29 cellular contexts compared by ENCODE assay signal in genomic region chr13:108283110-108283509, GRCh38. TPM values are rescaled to one million over a fixed set of nuclear protein-coding genes. Genes with fewer than 3 reads are reported as not detected.
A peak's percentile ranks its signal among the peaks of the same experiment; 100 is the strongest.
DNase-seq lines count a peak whose midpoint lies in the region; ATAC-seq and TF ChIP-seq lines count a peak whose summit lies in the region.
"Had no signal": no experiment of that assay in that cellular context is flagged by ENCODE, and none has a peak within 500 bp of the region (broad histone marks: within the 10 kb centered on the region; RNA-seq: fewer than 3 reads in every experiment).

No MANE protein-coding gene starts in this region.

- no peaks in the 10 kb centered on the region for H3K36me3 Mint-ChIP-seq in activated CD4-positive, alpha-beta memory T cell treated with anti-CD3 and anti-CD28 coated beads for 36 hours
- H3K36me3 Mint-ChIP-seq: natural killer cell treated with Interleukin-12 subunit alpha and Interleukin-12 subunit beta and Interleukin-15 and Interleukin-18, amount 100 ng/mL, for 72 hours had no signal

- no peak overlapping the region for H3K27ac Mint-ChIP-seq in activated CD4-positive, alpha-beta memory T cell treated with anti-CD3 and anti-CD28 coated beads for 36 hours
- H3K27ac Mint-ChIP-seq: activated naive CD4-positive, alpha-beta T cell treated with anti-CD3 and anti-CD28 coated beads, Interleukin-2, amount 10 ng/mL, durations not matched to agents 7 days and 5 days; activated T-helper 17 cell treated with anti-CD3 and anti-CD28 coated beads, Interleukin-2, amount 50 U/mL, for 72 hours; natural killer cell treated with Interleukin-12 subunit alpha and Interleukin-12 subunit beta and Interleukin-15 and Interleukin-18, amount 100 ng/mL, for 72 hours; T-cell had no signal

- CTCF ChIA-PET in activated CD4-positive, alpha-beta memory T cell treated with anti-CD3 and anti-CD28 coated beads for 36 hours (lab: Charles Lee), result no interaction called here

- H3K4me1 ChIP-seq in heart left ventricle (peaks cover 0 to 5% (median 0%) of the 10 kb centered on the region in 12 donors), lower lobe of right lung (no peaks in the 10 kb centered on the region)
- H3K4me1 ChIP-seq: breast epithelium, colonic mucosa, foreskin keratinocyte had no signal

- intact Hi-C loops in left ventricle myocardium superior (cut with micrococcal nuclease), result no loop called here
- intact Hi-C loops in heart left ventricle (cut with DNase I), result no loop called here
- intact Hi-C loops in lower lobe of right lung (cut with DNase I), result no loop called here
- intact Hi-C loops in activated CD4-positive, alpha-beta memory T cell treated with anti-CD3 and anti-CD28 coated beads for 36 hours (cut with micrococcal nuclease), result no loop called here

- WGBS in heart left ventricle, 4 donors, result 53 to 73% (median 66%) methylated on average over 3 of the region's 3 CpGs

- no peak for TF ChIP-seq CTCF in heart left ventricle (IDR thresholded peaks at IDR 0.05)
- no peak for TF ChIP-seq CTCF in fibroblast of the aortic adventitia (IDR thresholded peaks at IDR 0.05; ENCODE audit: insufficient read depth, low read length)
- no peak for TF ChIP-seq CTCF in lower lobe of right lung (IDR thresholded peaks at IDR 0.05)

- H3K27me3 ChIP-seq in heart left ventricle (no peaks in the 10 kb centered on the region), lower lobe of right lung (ENCODE audit: low read depth) (no peaks in the 10 kb centered on the region)
- H3K27me3 ChIP-seq: breast epithelium, colonic mucosa, foreskin keratinocyte had no signal

- no peaks in the 10 kb centered on the region for H3K4me1 Mint-ChIP-seq in activated CD4-positive, alpha-beta memory T cell treated with anti-CD3 and anti-CD28 coated beads for 36 hours (ENCODE audit: low read depth)
- H3K4me1 Mint-ChIP-seq: activated T-helper 17 cell treated with anti-CD3 and anti-CD28 coated beads, Interleukin-2, amount 50 U/mL, for 72 hours; T-cell had no signal

- no peak overlapping the region for H3K9ac ChIP-seq in SK-N-MC (ENCODE audit: insufficient read length)

- no peak overlapping the region for H3K4me3 Mint-ChIP-seq in activated CD4-positive, alpha-beta memory T cell treated with anti-CD3 and anti-CD28 coated beads for 36 hours
- H3K4me3 Mint-ChIP-seq: activated naive CD4-positive, alpha-beta T cell treated with anti-CD3 and anti-CD28 coated beads, Interleukin-2, amount 10 ng/mL, durations not matched to agents 7 days and 5 days; activated T-helper 17 cell treated with anti-CD3 and anti-CD28 coated beads, Interleukin-2, amount 50 U/mL, for 72 hours; natural killer cell treated with Interleukin-12 subunit alpha and Interleukin-12 subunit beta and Interleukin-15 and Interleukin-18, amount 100 ng/mL, for 72 hours; T-cell had no signal

- H3K36me3 ChIP-seq in heart left ventricle (peaks cover 0 to 7% (median 0%) of the 10 kb centered on the region in 9 donors), SK-N-MC (ENCODE audit: insufficient read depth, low read length) (no peaks in the 10 kb centered on the region), lower lobe of right lung (no peaks in the 10 kb centered on the region)
- H3K36me3 ChIP-seq: breast epithelium, colonic mucosa, thoracic aorta, WERI-Rb-1 had no signal

- H3K27ac ChIP-seq in heart left ventricle (no peak overlapping the region), SK-N-MC (peak overlapping the region; percentile 58), lower lobe of right lung (no peak overlapping the region)
- H3K27ac ChIP-seq: breast epithelium, colonic mucosa, foreskin keratinocyte, thoracic aorta, WERI-Rb-1 had no signal

- DNase-seq in left ventricle myocardium superior (no peak), heart left ventricle (no peak), SK-N-MC (ENCODE audit: low read depth, low spot score) (peak; percentile 66), fibroblast of the aortic adventitia (ENCODE audit: low read depth) (peak; percentile 41), lower lobe of right lung (no peak), epidermal melanocyte (ENCODE audit: insufficient read length, low spot score) (no peak)
- DNase-seq in activated CD4-positive, alpha-beta memory T cell treated with anti-CD3 and anti-CD28 coated beads for 36 hours, result no peak
- DNase-seq: ACHN; activated CD4-positive, alpha-beta T cell treated with anti-CD3 and anti-CD28 coated beads for 4 hours; activated naive CD4-positive, alpha-beta T cell treated with anti-CD3 and anti-CD28 coated beads, Interleukin-2, amount 10 ng/mL, durations not matched to agents 7 days and 5 days; amygdala; colonic mucosa; DMS153; effector CD4-positive, alpha-beta T cell; foreskin keratinocyte; mucosa of descending colon; NCI-H146; NCI-H446 treated with DMSO at 0.1 percent for 48 hours; NCI-H774; RPMI8226; stimulated activated CD4-positive, alpha-beta T cell treated with anti-CD3 and anti-CD28 coated beads, Interleukin-1b, Interleukin-23, amount 100 ng/mL, for 48 hours; stimulated activated naive CD8-positive, alpha-beta T cell treated with anti-CD3 and anti-CD28 coated beads, Interleukin-15, Interleukin-2, amounts not matched to agents 100 U/mL and 50 U/mL, for 24 hours; T-cell; WERI-Rb-1 had no signal

- H3K9me3 ChIP-seq in heart left ventricle (no peaks in the 10 kb centered on the region), SK-N-MC (ENCODE audit: low read depth, low read length) (no peaks in the 10 kb centered on the region), lower lobe of right lung (no peaks in the 10 kb centered on the region)
- H3K9me3 ChIP-seq: breast epithelium, colonic mucosa, mucosa of descending colon, thoracic aorta had no signal

- H3K27me3 Mint-ChIP-seq in activated CD4-positive, alpha-beta memory T cell treated with anti-CD3 and anti-CD28 coated beads for 36 hours, result no peaks in the 10 kb centered on the region
- H3K27me3 Mint-ChIP-seq: activated naive CD4-positive, alpha-beta T cell treated with anti-CD3 and anti-CD28 coated beads, Interleukin-2, amount 10 ng/mL, durations not matched to agents 7 days and 5 days; activated T-helper 17 cell treated with anti-CD3 and anti-CD28 coated beads, Interleukin-2, amount 50 U/mL, for 72 hours; natural killer cell treated with Interleukin-12 subunit alpha and Interleukin-12 subunit beta and Interleukin-15 and Interleukin-18, amount 100 ng/mL, for 72 hours; T-cell had no signal

- ATAC-seq in left ventricle myocardium superior, result peak; percentile 53
- ATAC-seq in heart left ventricle, result no peak
- no peak for ATAC-seq in lower lobe of right lung
- ATAC-seq: activated T-helper 17 cell treated with anti-CD3 and anti-CD28 coated beads, Interleukin-2, amount 50 U/mL, for 72 hours; foreskin keratinocyte; GM12878; mucosa of descending colon; natural killer cell treated with Interleukin-12 subunit alpha and Interleukin-12 subunit beta and Interleukin-15 and Interleukin-18, amount 100 ng/mL, for 72 hours; stimulated activated naive CD8-positive, alpha-beta T cell treated with anti-CD3 and anti-CD28 coated beads, Interleukin-15, Interleukin-2, amounts not matched to agents 100 U/mL and 50 U/mL, for 24 hours; T-cell had no signal

- no peak for TF ChIP-seq POLR2A in heart left ventricle (IDR thresholded peaks at IDR 0.05)

- no peak overlapping the region for H3K4me3 ChIP-seq in heart left ventricle
- H3K4me3 ChIP-seq in SK-N-MC, result 0 out of 2 replicates have a peak overlapping the region, but pooled peaks have one; percentile 10
- H3K4me3 ChIP-seq in fibroblast of the aortic adventitia (ENCODE audit: low read depth, low read length), result no peak overlapping the region
- no peak overlapping the region for H3K4me3 ChIP-seq in lower lobe of right lung
- H3K4me3 ChIP-seq: breast epithelium, colonic mucosa, GM12878, mucosa of descending colon, thoracic aorta had no signal

- POLR2A ChIA-PET in activated CD4-positive, alpha-beta memory T cell treated with anti-CD3 and anti-CD28 coated beads for 36 hours (lab: Charles Lee), result no interaction called here

- no peaks in the 10 kb centered on the region for H3K9me3 Mint-ChIP-seq in activated CD4-positive, alpha-beta memory T cell treated with anti-CD3 and anti-CD28 coated beads for 36 hours
- H3K9me3 Mint-ChIP-seq: activated naive CD4-positive, alpha-beta T cell treated with anti-CD3 and anti-CD28 coated beads, Interleukin-2, amount 10 ng/mL, durations not matched to agents 7 days and 5 days; activated T-helper 17 cell treated with anti-CD3 and anti-CD28 coated beads, Interleukin-2, amount 50 U/mL, for 72 hours; natural killer cell treated with Interleukin-12 subunit alpha and Interleukin-12 subunit beta and Interleukin-15 and Interleukin-18, amount 100 ng/mL, for 72 hours; T-cell had no signal

RNA-seq across cellular contexts. Expression of gene TNFSF13B, which starts 13.6 kb away (rescaled TPM):
- total RNA-seq in left ventricle myocardium superior (1.8 TPM), heart left ventricle (10 to 100 TPM in 2 of 9 donors, 1 to 10 TPM in 5, under 1 TPM in 2; 0.81 to 26.9 (median 1.0) TPM), fibroblast of the aortic adventitia (ENCODE audit: low replicate concordance) (5.6 and 60.8 TPM in 2 replicates), lower lobe of right lung (26.6 TPM)
- under 1 TPM; 0.55 to 0.76 TPM for polyA plus RNA-seq in heart left ventricle
- total RNA-seq in activated CD4-positive, alpha-beta memory T cell treated with anti-CD3 and anti-CD28 coated beads for 36 hours, result 1 to 10 TPM; 3.1 to 4.3 TPM

Comparison
In these comparisons a context has a peak if more than half of its experiments do, and no peak if none do; other contexts are left out.
1. DNase-seq: peak in SK-N-MC (single experiment) and fibroblast of the aortic adventitia (single experiment); none in left ventricle myocardium superior (single experiment), heart left ventricle (0 of 5), lower lobe of right lung (single experiment), epidermal melanocyte (single experiment) and activated CD4-positive, alpha-beta memory T cell treated with anti-CD3 and anti-CD28 coated beads for 36 hours (single experiment).